ENCODE assay signal across 18 cellular contexts in genomic region chr14:53881161-53881846, GRCh38.
DNase-seq lines count a peak whose midpoint lies in the region; ATAC-seq and TF ChIP-seq lines count a peak whose summit lies in the region.
"Had no signal": no experiment of that assay in that cellular context is flagged by ENCODE, and none has a peak within 500 bp of the region (broad histone marks: within the 10 kb centered on the region; RNA-seq: fewer than 3 reads in every experiment).

No MANE protein-coding gene starts in this region.

- H3K27me3 ChIP-seq in left ventricle myocardium inferior (ENCODE audit: low read depth) = no peaks in the 10 kb centered on the region
- H3K27me3 ChIP-seq in right atrium auricular region = no peaks in the 10 kb centered on the region
- H3K27me3 ChIP-seq: esophagus muscularis mucosa, testis had no signal

- peaks cover 40% of the 10 kb centered on the region for H3K4me1 ChIP-seq in left ventricle myocardium inferior
- peaks cover 0 to 13% of the 10 kb centered on the region in 2 donors for H3K4me1 ChIP-seq in right atrium auricular region
- H3K4me1 ChIP-seq: testis had no signal

- H3K36me3 Mint-ChIP-seq in brain = no peaks in the 10 kb centered on the region

- no peak for ATAC-seq in HG03095 (IDR thresholded peaks at IDR 0.05; ENCODE audit: unreplicated experiment)
- ATAC-seq in HG03135 (IDR thresholded peaks at IDR 0.05; ENCODE audit: unreplicated experiment) = no peak

- intact Hi-C loops in left ventricle myocardium inferior (cut with micrococcal nuclease) = no loop called here

- TF ChIP-seq CTCF in left ventricle myocardium inferior (IDR thresholded peaks at IDR 0.05; ENCODE audit: borderline replicate concordance) = no peak
- no peak for TF ChIP-seq CTCF in right atrium auricular region (IDR thresholded peaks at IDR 0.05)
- TF ChIP-seq CTCF in brain (conservative IDR thresholded peaks at IDR 0.05) = no peak

- peaks cover 16% of the 10 kb centered on the region for H3K4me1 Mint-ChIP-seq in brain
- H3K4me1 Mint-ChIP-seq: naive B cell had no signal

- peak overlapping the region in 3 of 5 experiments; percentile 15 to 46 (median 44) for H3K27ac Mint-ChIP-seq in brain
- H3K27ac Mint-ChIP-seq: naive B cell had no signal

- H3K9me3 Mint-ChIP-seq in brain = peaks cover 4 to 9% (median 5%) of the 10 kb centered on the region in 5 experiments

- H3K27ac ChIP-seq in left ventricle myocardium inferior (replicated peaks) = peak overlapping the region; percentile 81
- no peak overlapping the region for H3K27ac ChIP-seq in right atrium auricular region
- H3K27ac ChIP-seq: 22Rv1, esophagus muscularis mucosa, testis had no signal

- no peak for DNase-seq in left ventricle myocardium inferior
- no peak for DNase-seq in right atrium auricular region (ENCODE audit: low spot score)
- DNase-seq in left kidney (ENCODE audit: low read depth, low spot score) = peak; percentile 56
- DNase-seq in NCI-H345 (lab: John Stamatoyannopoulos, UW) = no peak
- no peak for DNase-seq in T-helper 1 cell
- DNase-seq: activated gamma-delta T cell, Calu3, KBM-7, naive B cell, NCI-H1694, NCI-H748 treated with DMSO at 0.1 percent for 48 hours, Right ventricle myocardium superior, testis had no signal

- no peaks in the 10 kb centered on the region for H3K27me3 Mint-ChIP-seq in brain

- no peak overlapping the region for H3K4me3 ChIP-seq in left ventricle myocardium inferior
- no peak overlapping the region for H3K4me3 ChIP-seq in right atrium auricular region
- H3K4me3 ChIP-seq: esophagus muscularis mucosa, testis had no signal

- peak overlapping the region in 1 of 5 experiments; percentile 33 for H3K4me3 Mint-ChIP-seq in brain
- H3K4me3 Mint-ChIP-seq: naive B cell had no signal

- H3K9me3 ChIP-seq in left ventricle myocardium inferior (replicated peaks) (no peaks in the 10 kb centered on the region), right atrium auricular region (no peaks in the 10 kb centered on the region)
- H3K9me3 ChIP-seq: esophagus muscularis mucosa, testis had no signal

- H3K36me3 ChIP-seq in left ventricle myocardium inferior (no peaks in the 10 kb centered on the region), right atrium auricular region (no peaks in the 10 kb centered on the region)
- H3K36me3 ChIP-seq: esophagus muscularis mucosa had no signal
